8 cellular contexts compared by ENCODE assay signal in genomic region chr19:11345122-11345752, GRCh38. TPM values are rescaled to one million over a fixed set of nuclear protein-coding genes. Genes with fewer than 3 reads are reported as not detected.
DNase-seq lines count a peak whose midpoint lies in the region; ATAC-seq and TF ChIP-seq lines count a peak whose summit lies in the region.

No MANE protein-coding gene starts in this region.

- ATAC-seq in HG02840 (IDR thresholded peaks at IDR 0.05; ENCODE audit: low FRiP score, unreplicated experiment), result no peak

- TF ChIP-seq CTCF in WI38 (IDR thresholded peaks at IDR 0.05; ENCODE audit: low read depth, low read length), result no peak

- H3K36me3 Mint-ChIP-seq in T-helper 2 cell treated with Interferon-gamma antibody and Interleukin-4, amounts not matched to agents 5 μg/mL and 100 μg/mL, for 36 hours (ENCODE audit: low read depth), result peaks cover 9% of the 10 kb centered on the region

- H3K4me1 Mint-ChIP-seq in T-helper 2 cell treated with Interferon-gamma antibody and Interleukin-4, amounts not matched to agents 5 μg/mL and 100 μg/mL, for 36 hours (ENCODE audit: low read depth), result peaks cover 17% of the 10 kb centered on the region

- H3K9me3 ChIP-seq in iPS-15b (ENCODE audit: control insufficient read depth, insufficient read depth, low read length), result no peaks in the 10 kb centered on the region

- peaks cover 10% of the 10 kb centered on the region for H3K9me3 Mint-ChIP-seq in T-helper 2 cell treated with Interferon-gamma antibody and Interleukin-4, amounts not matched to agents 5 μg/mL and 100 μg/mL, for 36 hours

- no peaks in the 10 kb centered on the region for H3K27me3 ChIP-seq in iPS-15b (ENCODE audit: control insufficient read depth, insufficient read depth, low read length)

- peak overlapping the region; percentile 12 for H3K9ac ChIP-seq in iPS-15b (ENCODE audit: low read depth, low read length)

- H3K4me3 ChIP-seq in WI38 (ENCODE audit: low read depth, low read length) (peak overlapping the region; percentile 83), iPS-15b (ENCODE audit: low read depth, low read length) (peak overlapping the region; percentile 78)

- peak overlapping the region; percentile 46 for H3K27ac ChIP-seq in temporal lobe (ENCODE audit: low read depth, low read length)

- no peaks in the 10 kb centered on the region for H3K4me1 ChIP-seq in iPS-15b (ENCODE audit: control insufficient read depth, insufficient read depth, low read length)

- H3K36me3 ChIP-seq in iPS-15b (ENCODE audit: control insufficient read depth, insufficient read depth, low read length), result no peaks in the 10 kb centered on the region

- DNase-seq in T-helper 2 cell treated with Interferon-gamma antibody and Interleukin-4, amounts not matched to agents 5 μg/mL and 100 μg/mL, for 36 hours (ENCODE audit: low spot score), result no peak
- DNase-seq in T-helper 2 cell, result no peak
- no peak for DNase-seq in globus pallidus (ENCODE audit: low spot score)
- DNase-seq in NCI-H526 treated with DMSO at 0.1 percent for 48 hours (lab: John Stamatoyannopoulos, UW), result no peak

- peak overlapping the region; percentile 96 for H3K4me3 Mint-ChIP-seq in T-helper 2 cell treated with Interferon-gamma antibody and Interleukin-4, amounts not matched to agents 5 μg/mL and 100 μg/mL, for 36 hours

- no peaks in the 10 kb centered on the region for H3K27me3 Mint-ChIP-seq in T-helper 2 cell treated with Interferon-gamma antibody and Interleukin-4, amounts not matched to agents 5 μg/mL and 100 μg/mL, for 36 hours (ENCODE audit: low read depth)

- peak overlapping the region; percentile 97 for H3K27ac Mint-ChIP-seq in T-helper 2 cell treated with Interferon-gamma antibody and Interleukin-4, amounts not matched to agents 5 μg/mL and 100 μg/mL, for 36 hours

RNA-seq across cellular contexts. Expression of gene TMEM205, which starts 0.8 kb away (rescaled TPM):
- 33.7 TPM for total RNA-seq in temporal lobe

RNA-seq across cellular contexts. Expression of gene CCDC159, which starts 1.1 kb away (rescaled TPM):
- 3.2 TPM for total RNA-seq in temporal lobe

RNA-seq across cellular contexts. Expression of gene RAB3D, which starts 5.8 kb away (rescaled TPM):
- total RNA-seq in temporal lobe, result 12.0 TPM

RNA-seq across cellular contexts. Expression of gene PLPPR2, which starts 10.0 kb away (rescaled TPM):
- total RNA-seq in temporal lobe, result 47.2 TPM

RNA-seq across cellular contexts. Expression of gene SWSAP1, which starts 29.2 kb away (rescaled TPM):
- 0.25 TPM for total RNA-seq in temporal lobe
